Comparison of ENCODE assay signal across 8 cellular contexts in genomic region chr17:21280081-21280518, GRCh38. TPM values are rescaled to one million over a fixed set of nuclear protein-coding genes. Genes with fewer than 3 reads are reported as not detected.
DNase-seq lines count a peak whose midpoint lies in the region; ATAC-seq and TF ChIP-seq lines count a peak whose summit lies in the region.

No MANE protein-coding gene starts in this region.

- ATAC-seq in T-cell (replicated peaks in 1 of 4) (peak; percentile 24 to 39 (median 34)), heart right ventricle (peak; percentile 27 to 66 (median 54)), GM19328 (IDR thresholded peaks at IDR 0.05; ENCODE audit: unreplicated experiment) (no peak)

- no peaks in the 10 kb centered on the region for H3F3A ChIP-seq in DOHH2 (ENCODE audit: control insufficient read depth, insufficient read depth)

- no peaks in the 10 kb centered on the region for H4K20me1 ChIP-seq in DOHH2 (ENCODE audit: control insufficient read depth, insufficient read depth, low read depth, low read length)

- no peak overlapping the region for H3K4me3 Mint-ChIP-seq in T-cell
- H3K4me3 Mint-ChIP-seq in activated naive CD8-positive, alpha-beta T cell treated with anti-CD3 and anti-CD28 coated beads for 36 hours: no peak overlapping the region

- CTCF ChIA-PET in T-cell (lab: Charles Lee): interaction anchor here (0.9 to 1.5 kb wide), 8 partner anchors 8 to 233 kb away, joined by 3 to 5 read pairs (median 3); no protein-coding TSS in a partner anchor

- H3K4me3 ChIP-seq in DOHH2 (ENCODE audit: low read length) (no peak overlapping the region), H7 (ENCODE audit: insufficient read depth, low read depth, low read length) (no peak overlapping the region), heart right ventricle (no peak overlapping the region), retinal pigment epithelial cell (ENCODE audit: low read length) (no peak overlapping the region)

- H3K79me2 ChIP-seq in DOHH2 (ENCODE audit: control insufficient read depth, low read length): peaks cover 6% of the 10 kb centered on the region

- no peaks in the 10 kb centered on the region for H3K9me2 ChIP-seq in DOHH2 (replicated peaks; ENCODE audit: control insufficient read depth, low read length)

- H3K4me1 ChIP-seq in DOHH2 (ENCODE audit: control insufficient read depth, low read length) (peaks cover 32% of the 10 kb centered on the region), heart right ventricle (peaks cover 6 to 64% (median 23%) of the 10 kb centered on the region in 9 donors)

- H3K9me3 ChIP-seq in DOHH2 (ENCODE audit: control insufficient read depth, insufficient read depth, low read length) (no peaks in the 10 kb centered on the region), heart right ventricle (no peaks in the 10 kb centered on the region)

- H3K9me3 Mint-ChIP-seq in T-cell: no peaks in the 10 kb centered on the region
- H3K9me3 Mint-ChIP-seq in activated naive CD8-positive, alpha-beta T cell treated with anti-CD3 and anti-CD28 coated beads for 36 hours: no peaks in the 10 kb centered on the region

- no peak overlapping the region for H3K4me2 ChIP-seq in DOHH2 (ENCODE audit: low read length)

- POLR2A ChIA-PET in T-cell (lab: Charles Lee): no interaction called here

- H3K27me3 Mint-ChIP-seq in T-cell: no peaks in the 10 kb centered on the region
- H3K27me3 Mint-ChIP-seq in activated naive CD8-positive, alpha-beta T cell treated with anti-CD3 and anti-CD28 coated beads for 36 hours: no peaks in the 10 kb centered on the region

- peak overlapping the region; percentile 85 to 90 for H3K27ac Mint-ChIP-seq in T-cell
- H3K27ac Mint-ChIP-seq in activated naive CD8-positive, alpha-beta T cell treated with anti-CD3 and anti-CD28 coated beads for 36 hours: no peak overlapping the region

- no peak overlapping the region for H3K27ac ChIP-seq in DOHH2 (ENCODE audit: low read depth, low read length)
- H3K27ac ChIP-seq in heart right ventricle: peak overlapping the region in 1 of 10 donors; percentile 57

- 26% methylated on average over 10 of the region's 10 CpGs for WGBS in heart right ventricle, 2 donors

- intact Hi-C loops in heart right ventricle (cut with DNase I): loop anchor here in 9 of 10 donors (1.0 to 10.0 kb wide), 9 partner anchors 65 to 235 kb away; partner anchors contain the start of genes DHRS7B (in 4 of the 9), TMEM11 (in 2 of the 9) and USP22 (in 2 of the 9)

- H3K27me3 ChIP-seq in DOHH2 (ENCODE audit: control insufficient read depth, low read length) (peaks cover 3% of the 10 kb centered on the region; the same call in 1 of the 2 replicates), H7 (ENCODE audit: control insufficient read depth, insufficient read depth, low read length) (peaks cover 16% of the 10 kb centered on the region), heart right ventricle (no peaks in the 10 kb centered on the region)

- H3K36me3 Mint-ChIP-seq in T-cell: no peaks in the 10 kb centered on the region
- H3K36me3 Mint-ChIP-seq in activated naive CD8-positive, alpha-beta T cell treated with anti-CD3 and anti-CD28 coated beads for 36 hours: peaks cover under 1% of the 10 kb centered on the region

- DNase-seq in H7 (peak; percentile 95), NCI-H1092 treated with DMSO at 0.1 percent for 48 hours (lab: John Stamatoyannopoulos, UW) (peak; percentile 59), T-cell (peak; percentile 63 to 92 (median 83)), heart right ventricle (peak; percentile 86 to 90), retinal pigment epithelial cell (ENCODE audit: low read depth) (no peak)
- peak; percentile 90 for DNase-seq in activated naive CD8-positive, alpha-beta T cell treated with anti-CD3 and anti-CD28 coated beads for 36 hours

- peaks cover 51 to 66% (median 53%) of the 10 kb centered on the region in 3 donors for H3K4me1 Mint-ChIP-seq in T-cell
- H3K4me1 Mint-ChIP-seq in activated naive CD8-positive, alpha-beta T cell treated with anti-CD3 and anti-CD28 coated beads for 36 hours: peaks cover 43% of the 10 kb centered on the region

- peak; percentile 98 for TF ChIP-seq CTCF in DOHH2 (IDR thresholded peaks at IDR 0.05; ENCODE audit: low read depth, low read length, poor library complexity, severe bottlenecking)
- TF ChIP-seq CTCF in heart right ventricle (IDR thresholded peaks at IDR 0.05): peak; percentile 96 to 99 (median 98)
- TF ChIP-seq CTCF in retinal pigment epithelial cell (conservative IDR thresholded peaks at IDR 0.05; ENCODE audit: low read depth, low read length): peak; percentile 99

- H3K36me3 ChIP-seq in DOHH2 (ENCODE audit: control insufficient read depth, low read length) (no peaks in the 10 kb centered on the region), H7 (replicated peaks; ENCODE audit: control insufficient read depth, insufficient read depth, low read length) (no peaks in the 10 kb centered on the region), heart right ventricle (no peaks in the 10 kb centered on the region)

RNA-seq across cellular contexts. Expression of gene MAP2K3, which starts 4.4 kb away (rescaled TPM):
- total RNA-seq in H7 (2014; rRNA removed; shearing (Covaris generic)): 26.1 and 27.5 TPM in 2 replicates
- total RNA-seq in T-cell: 10 to 100 TPM; 36.9 to 61.3 (median 57.1) TPM
- total RNA-seq in activated naive CD8-positive, alpha-beta T cell treated with anti-CD3 and anti-CD28 coated beads for 36 hours: 100 to 1,000 TPM; 136 to 139 TPM
- total RNA-seq in heart right ventricle: 10 to 100 TPM; 28.9 to 71.6 (median 60.4) TPM
- polyA plus RNA-seq in heart right ventricle: 100 to 1,000 TPM in 1 of 2 donors, 10 to 100 TPM in 1; 32.1 to 103 TPM

RNA-seq across cellular contexts. Expression of gene NATD1, which starts 26.9 kb away (rescaled TPM):
- total RNA-seq in H7 (2014; rRNA removed; shearing (Covaris generic)): 12.3 and 12.9 TPM in 2 replicates
- total RNA-seq in T-cell: 10 to 100 TPM in 2 of 5 donors, 1 to 10 TPM in 3; 7.2 to 11.1 (median 9.6) TPM
- 1 to 10 TPM in 1 of 2 experiments, under 1 TPM in 1; 0.90 to 1.1 TPM for total RNA-seq in activated naive CD8-positive, alpha-beta T cell treated with anti-CD3 and anti-CD28 coated beads for 36 hours
- 10 to 100 TPM; 11.9 to 23.1 (median 19.6) TPM for total RNA-seq in heart right ventricle
- polyA plus RNA-seq in heart right ventricle: 1 to 10 TPM; 3.1 to 4.0 TPM
